In the genomic region with DNA sequence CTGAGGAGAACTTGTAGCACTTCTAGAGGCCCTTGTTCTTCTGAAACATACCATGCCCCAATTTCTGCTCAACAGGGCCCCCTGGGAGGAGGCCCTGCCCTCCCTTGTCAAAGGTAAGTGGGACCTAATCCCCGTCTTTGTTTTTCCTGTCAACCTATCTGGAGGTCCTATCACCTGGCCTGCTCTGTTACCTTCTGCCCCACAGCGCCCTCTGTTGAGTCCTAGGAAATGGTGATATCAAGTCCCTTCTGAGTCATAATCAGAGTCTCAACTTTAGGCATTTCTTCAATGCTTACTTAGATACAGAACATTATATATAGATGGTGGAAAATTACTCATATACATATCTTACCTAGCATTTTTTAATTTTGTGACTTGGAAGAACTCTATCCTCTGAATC, we compare ENCODE assay signal across 8 cellular contexts. TPM values are rescaled to one million over a fixed set of nuclear protein-coding genes. Genes with fewer than 3 reads are reported as not detected.
DNase-seq lines count a peak whose midpoint lies in the region; ATAC-seq and TF ChIP-seq lines count a peak whose summit lies in the region.
"Had no signal": no experiment of that assay in that cellular context is flagged by ENCODE, and none has a peak within 500 bp of the region (broad histone marks: within the 10 kb centered on the region; RNA-seq: fewer than 3 reads in every experiment).

No MANE protein-coding gene starts in this region.

- no peak overlapping the region for H3K4me3 ChIP-seq in NB4 (ENCODE audit: low read depth, low read length)
- H3K4me3 ChIP-seq in naive thymus-derived CD4-positive, alpha-beta T cell (ENCODE audit: low read length): no peak overlapping the region
- no peak overlapping the region for H3K4me3 ChIP-seq in stomach
- H3K4me3 ChIP-seq: lower lobe of right lung had no signal

- no peaks in the 10 kb centered on the region for H3K36me3 ChIP-seq in naive thymus-derived CD4-positive, alpha-beta T cell (ENCODE audit: control insufficient read depth in 2 of 3, insufficient read depth in 3 of 3, low read length in 3 of 3)
- H3K36me3 ChIP-seq in stomach: no peaks in the 10 kb centered on the region
- H3K36me3 ChIP-seq: lower lobe of right lung had no signal

- intact Hi-C loops in naive thymus-derived CD4-positive, alpha-beta T cell (cut with micrococcal nuclease): no loop called here
- intact Hi-C loops in stomach (cut with DNase I; ENCODE audit: low total_unique reads): no loop called here

- H3K27me3 ChIP-seq in naive thymus-derived CD4-positive, alpha-beta T cell (ENCODE audit: control insufficient read depth in 2 of 2, insufficient read depth in 2 of 2, low read length in 2 of 2): no peaks in the 10 kb centered on the region
- peaks cover 0 to 26% (median 0%) of the 10 kb centered on the region in 3 donors for H3K27me3 ChIP-seq in stomach

- CTCF ChIA-PET in naive thymus-derived CD4-positive, alpha-beta T cell (lab: Charles Lee): no interaction called here

- peak; percentile 65 for ATAC-seq in GM18909 (IDR thresholded peaks at IDR 0.05; ENCODE audit: poor library complexity, unreplicated experiment)
- ATAC-seq in naive thymus-derived CD4-positive, alpha-beta T cell: no peak
- no peak for ATAC-seq in GM18517 (IDR thresholded peaks at IDR 0.05; ENCODE audit: unreplicated experiment)
- ATAC-seq: lower lobe of right lung had no signal

- peaks cover 0 to 2% (median 0%) of the 10 kb centered on the region in 11 donors for H3K9me3 Mint-ChIP-seq in naive thymus-derived CD4-positive, alpha-beta T cell

- POLR2A ChIA-PET in naive thymus-derived CD4-positive, alpha-beta T cell (lab: Charles Lee): no interaction called here

- H3K27ac ChIP-seq in naive thymus-derived CD4-positive, alpha-beta T cell (ENCODE audit: low read depth, low read length): no peak overlapping the region
- no peak overlapping the region for H3K27ac ChIP-seq in stomach
- H3K27ac ChIP-seq: lower lobe of right lung had no signal

- no peak overlapping the region for H3K27ac Mint-ChIP-seq in naive thymus-derived CD4-positive, alpha-beta T cell

- H3K36me3 Mint-ChIP-seq in naive thymus-derived CD4-positive, alpha-beta T cell: no peaks in the 10 kb centered on the region

- no peaks in the 10 kb centered on the region for H3K9me3 ChIP-seq in naive thymus-derived CD4-positive, alpha-beta T cell (ENCODE audit: control insufficient read depth in 2 of 3, low read length in 3 of 3)
- no peaks in the 10 kb centered on the region for H3K9me3 ChIP-seq in stomach
- H3K9me3 ChIP-seq: lower lobe of right lung had no signal

- H3K4me1 Mint-ChIP-seq in naive thymus-derived CD4-positive, alpha-beta T cell: peaks cover 0 to 2% (median 0%) of the 10 kb centered on the region in 7 donors

- peaks cover 0 to 6% of the 10 kb centered on the region in 2 donors for H3K4me1 ChIP-seq in naive thymus-derived CD4-positive, alpha-beta T cell (ENCODE audit: control insufficient read depth in 2 of 2, insufficient read depth in 2 of 2, low read length in 2 of 2)
- H3K4me1 ChIP-seq in stomach: no peaks in the 10 kb centered on the region
- H3K4me1 ChIP-seq: lower lobe of right lung had no signal

- peak; percentile 38 for DNase-seq in Daoy (ENCODE audit: low read depth)
- peak; percentile 43 for DNase-seq in NB4 (ENCODE audit: low read depth)
- DNase-seq in iPS-NIHi11 (ENCODE audit: low spot score): peak; percentile 64
- no peak for DNase-seq in naive thymus-derived CD4-positive, alpha-beta T cell
- DNase-seq in stomach: no peak
- DNase-seq: lower lobe of right lung had no signal

- no peak for TF ChIP-seq POLR2A in NB4 (IDR thresholded peaks at IDR 0.05; ENCODE audit: extremely low read depth, insufficient read length)
- no peak for TF ChIP-seq POLR2A in stomach (IDR thresholded peaks at IDR 0.05)

- 14 to 26% (median 23%) methylated on average over 2 of the region's 2 CpGs for WGBS in stomach, 5 donors

- peak; percentile 60 for TF ChIP-seq CTCF in NB4 (IDR thresholded peaks at IDR 0.05; ENCODE audit: low read depth, low read length)
- no peak for TF ChIP-seq CTCF in stomach (IDR thresholded peaks at IDR 0.05)

- peaks cover 21 to 42% (median 37%) of the 10 kb centered on the region in 5 donors for H3K27me3 Mint-ChIP-seq in naive thymus-derived CD4-positive, alpha-beta T cell

- TF ChIP-seq EP300 in stomach (IDR thresholded peaks at IDR 0.05): no peak

- no peak overlapping the region for H3K4me3 Mint-ChIP-seq in naive thymus-derived CD4-positive, alpha-beta T cell

RNA-seq across cellular contexts. Expression of a gene that starts 28.2 kb away (rescaled TPM):
- not detected in 2 replicates for total RNA-seq in Daoy (2014; rRNA removed; shearing (Covaris generic))
- not detected for total RNA-seq in naive thymus-derived CD4-positive, alpha-beta T cell
- polyA plus RNA-seq in naive thymus-derived CD4-positive, alpha-beta T cell: not detected
- not detected for total RNA-seq in stomach
- polyA plus RNA-seq in stomach: under 1 TPM in 1 of 3 donors, not detected in 2; 0.15 TPM
- total RNA-seq: lower lobe of right lung had no signal

Comparison
In these comparisons a context has a peak if more than half of its experiments do, and no peak if none do; other contexts are left out.
1. DNase-seq: peak in Daoy (single experiment), NB4 (single experiment) and iPS-NIHi11 (single experiment); none in naive thymus-derived CD4-positive, alpha-beta T cell (0 of 9) and stomach (single experiment).